Comparison of ENCODE assay signal across 8 cellular contexts in genomic region chr10:79929409-79929904, GRCh38. TPM values are rescaled to one million over a fixed set of nuclear protein-coding genes. Genes with fewer than 3 reads are reported as not detected.
DNase-seq lines count a peak whose midpoint lies in the region; ATAC-seq and TF ChIP-seq lines count a peak whose summit lies in the region.

No MANE protein-coding gene starts in this region.

- no peak for TF ChIP-seq EP300 in gastroesophageal sphincter (IDR thresholded peaks at IDR 0.05)

- H3K9me3 ChIP-seq in gastroesophageal sphincter (no peaks in the 10 kb centered on the region), osteoblast (ENCODE audit: low read depth, low read length) (no peaks in the 10 kb centered on the region), thoracic aorta (no peaks in the 10 kb centered on the region)

- TF ChIP-seq POLR2A in gastroesophageal sphincter (IDR thresholded peaks at IDR 0.05): no peak

- ATAC-seq in GM19395 (IDR thresholded peaks at IDR 0.05; ENCODE audit: unreplicated experiment) (peak; percentile 94), gastroesophageal sphincter (peak; percentile 84), thoracic aorta (ENCODE audit: insufficient number of reproducible peaks, low FRiP score, low read depth) (peak; percentile 38)

- no peak overlapping the region for H3K4me3 ChIP-seq in gastroesophageal sphincter
- H3K4me3 ChIP-seq in osteoblast (ENCODE audit: insufficient read depth, low read length): no peak overlapping the region
- no peak overlapping the region for H3K4me3 ChIP-seq in thoracic aorta

- WGBS in gastroesophageal sphincter (ENCODE audit: low coverage in 1 of 2), 2 donors: 0% methylated on average over 2 to 3 of the region's 14 CpGs

- H3K27me3 ChIP-seq in gastroesophageal sphincter: peaks cover 9% of the 10 kb centered on the region
- H3K27me3 ChIP-seq in osteoblast (ENCODE audit: insufficient read depth, low read length): peaks cover 21% of the 10 kb centered on the region
- no peaks in the 10 kb centered on the region for H3K27me3 ChIP-seq in thoracic aorta (replicated peaks; ENCODE audit: insufficient read depth)

- TF ChIP-seq CTCF in gastroesophageal sphincter (IDR thresholded peaks at IDR 0.05) (peak; percentile 66 to 93 (median 88)), osteoblast (IDR thresholded peaks at IDR 0.05; ENCODE audit: extremely low read depth, low read depth, low read length) (peak; percentile 89), thoracic aorta (IDR thresholded peaks at IDR 0.05) (peak; percentile 92)

- H4K20me1 ChIP-seq in osteoblast (ENCODE audit: insufficient read depth, low read length): no peaks in the 10 kb centered on the region

- H2AFZ ChIP-seq in osteoblast (ENCODE audit: low read length): peak overlapping the region; percentile 67

- H3K4me2 ChIP-seq in osteoblast (ENCODE audit: insufficient read depth, low read length): peak overlapping the region; percentile 65

- DNase-seq in COR-L47 (lab: John Stamatoyannopoulos, UW) (peak; percentile 25), HK-2 (ENCODE audit: unreplicated experiment) (peak; percentile 81), RPMI7951 (ENCODE audit: low read depth) (peak; percentile 57), osteoblast (ENCODE audit: insufficient read length, low spot score, missing footprints) (peak; percentile 93), thoracic aorta (ENCODE audit: low spot score) (no peak)
- DNase-seq in activated effector memory CD4-positive, alpha-beta T cell treated with anti-CD3 and anti-CD28 coated beads, Interleukin-2, amount 50 U/mL, for 16 hours: peak; percentile 92

- H3K4me1 ChIP-seq in gastroesophageal sphincter (peaks cover 0 to 8% (median 0%) of the 10 kb centered on the region in 3 donors), osteoblast (ENCODE audit: insufficient read depth, low read length) (no peaks in the 10 kb centered on the region), thoracic aorta (ENCODE audit: control insufficient read depth in 1 of 2, low read depth in 2 of 2) (no peaks in the 10 kb centered on the region)

- no peaks in the 10 kb centered on the region for H3K36me3 ChIP-seq in gastroesophageal sphincter
- H3K36me3 ChIP-seq in osteoblast (ENCODE audit: insufficient read depth, low read length): no peaks in the 10 kb centered on the region
- no peaks in the 10 kb centered on the region for H3K36me3 ChIP-seq in thoracic aorta

- no peaks in the 10 kb centered on the region for H3K79me2 ChIP-seq in osteoblast (ENCODE audit: insufficient read depth, low read length)

- no peak overlapping the region for H3K27ac ChIP-seq in gastroesophageal sphincter
- no peak overlapping the region for H3K27ac ChIP-seq in osteoblast (ENCODE audit: low read depth, low read length)
- no peak overlapping the region for H3K27ac ChIP-seq in thoracic aorta

RNA-seq across cellular contexts. Expression of gene SFTPD, which starts 19.4 kb away (rescaled TPM):
- total RNA-seq in RPMI7951 (2014; rRNA removed; shearing (Covaris generic)): not detected in 2 replicates
- total RNA-seq in gastroesophageal sphincter (1 to 10 TPM in 3 of 4 donors, not detected in 1; 1.7 to 2.7 (median 2.2) TPM), osteoblast (0.36 TPM in 1 of 2 replicates, not detected in the other), thoracic aorta (1 to 10 TPM in 1 of 2 donors, not detected in 1; 2.6 TPM)

Comparison
In these comparisons a context has a peak if more than half of its experiments do, and no peak if none do; other contexts are left out.
1. ATAC-seq: peak in every context shown above with its lines; median percentile 94 in GM19395; 84 in gastroesophageal sphincter; 38 in thoracic aorta.